In the genomic region with DNA sequence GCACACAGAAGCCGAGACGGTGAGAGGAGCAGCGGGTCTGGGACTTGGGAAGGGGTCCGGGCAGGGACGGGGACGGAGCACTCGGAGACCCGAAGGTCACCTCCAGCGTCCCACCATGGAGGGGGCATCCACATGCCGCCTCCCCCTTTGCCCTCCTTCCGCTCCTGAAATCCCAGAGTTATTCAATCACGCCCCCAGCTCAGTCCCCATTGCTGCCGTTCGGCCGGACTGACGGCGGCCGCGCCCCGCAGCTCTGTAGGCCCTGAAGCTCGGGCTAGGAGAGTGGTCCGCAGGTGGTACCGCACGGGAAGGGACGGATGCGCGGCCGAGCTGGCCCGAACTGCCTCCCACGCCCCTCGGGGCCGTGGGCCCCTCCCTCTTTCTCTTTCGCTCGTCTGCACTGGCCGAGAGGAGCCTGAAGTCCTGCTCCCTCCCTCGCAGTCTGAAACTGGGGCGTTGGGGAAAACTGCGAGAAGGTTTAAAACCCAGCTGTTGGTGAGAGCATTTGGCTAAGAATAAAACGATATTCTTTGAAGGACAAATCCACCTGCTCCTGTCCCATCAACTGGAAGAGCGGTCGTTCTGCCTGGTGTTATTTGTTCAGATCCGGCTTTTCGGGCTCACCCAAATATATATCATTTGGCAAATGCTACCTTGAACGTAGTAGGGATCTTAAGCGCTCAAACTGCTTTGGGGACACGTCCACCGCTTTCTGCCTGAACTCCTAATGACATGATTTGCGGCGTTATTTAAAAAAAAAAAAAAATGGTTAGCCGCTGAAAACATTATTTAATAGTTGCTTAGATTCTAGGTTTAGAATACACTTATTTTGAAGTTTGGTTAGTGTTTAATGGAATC, we compare ENCODE assay signal across 8 cellular contexts. TPM values are rescaled to one million over a fixed set of nuclear protein-coding genes. Genes with fewer than 3 reads are reported as not detected.
DNase-seq lines count a peak whose midpoint lies in the region; ATAC-seq and TF ChIP-seq lines count a peak whose summit lies in the region.

No MANE protein-coding gene starts in this region.

- H3K27me3 ChIP-seq in heart left ventricle (no peaks in the 10 kb centered on the region), trophoblast cell (ENCODE audit: insufficient read depth, low read length) (no peaks in the 10 kb centered on the region)

- no peak for TF ChIP-seq POLR2A in heart left ventricle (IDR thresholded peaks at IDR 0.05)

- peak; percentile 8 for DNase-seq in DMS 273 treated with DMSO at 0.1 percent for 48 hours (lab: John Stamatoyannopoulos, UW)
- DNase-seq in HUDEP-2 (lab: John Stamatoyannopoulos, UW; ENCODE audit: unreplicated experiment in 76 of 76): peak in 65 of 76 experiments; percentile 2 to 66 (median 41)
- peak; percentile 60 for DNase-seq in SK-MEL-5 (ENCODE audit: low read depth, low spot score)
- DNase-seq in activated naive CD8-positive, alpha-beta T cell treated with anti-CD3 and anti-CD28 coated beads, Interleukin-2, amount 50 U/mL, for 24 hours: peak; percentile 71
- DNase-seq in heart left ventricle: peak; percentile 76 to 85 (median 80)
- peak; percentile 68 to 80 for DNase-seq in trophoblast cell
- DNase-seq in type B pancreatic cell (ENCODE audit: extremely low spot score, unreplicated experiment): peak; percentile 81

- peaks cover 14% of the 10 kb centered on the region for H3K79me2 ChIP-seq in trophoblast cell (ENCODE audit: control insufficient read depth, insufficient read depth, low read length, poor library complexity)

- H3K4me1 Mint-ChIP-seq in activated naive CD8-positive, alpha-beta T cell treated with anti-CD3 and anti-CD28 coated beads, Interleukin-2, amount 50 U/mL, for 24 hours: peaks cover 68% of the 10 kb centered on the region
- H3K4me1 Mint-ChIP-seq in type B pancreatic cell (ENCODE audit: unreplicated experiment): peaks cover 39% of the 10 kb centered on the region

- H3K18ac ChIP-seq in trophoblast cell (ENCODE audit: low read length): peak overlapping the region; percentile 98

- peak overlapping the region; percentile 95 for H2AK5ac ChIP-seq in trophoblast cell (ENCODE audit: low read length)

- H3K36me3 ChIP-seq in heart left ventricle (no peaks in the 10 kb centered on the region), trophoblast cell (ENCODE audit: control insufficient read depth in 1 of 2, insufficient read depth in 2 of 2, low read length in 2 of 2) (peaks cover 0 to 5% of the 10 kb centered on the region in 2 experiments)

- H3K23ac ChIP-seq in trophoblast cell (ENCODE audit: low read length): no peak overlapping the region

- H3K79me1 ChIP-seq in trophoblast cell (ENCODE audit: low read length): peaks cover 10% of the 10 kb centered on the region

- H3K9me3 Mint-ChIP-seq in activated naive CD8-positive, alpha-beta T cell treated with anti-CD3 and anti-CD28 coated beads, Interleukin-2, amount 50 U/mL, for 24 hours: no peaks in the 10 kb centered on the region
- H3K9me3 Mint-ChIP-seq in type B pancreatic cell: no peaks in the 10 kb centered on the region

- ATAC-seq in GM21447 (IDR thresholded peaks at IDR 0.05; ENCODE audit: unreplicated experiment): peak; percentile 47
- peak; percentile 62 for ATAC-seq in activated naive CD8-positive, alpha-beta T cell treated with anti-CD3 and anti-CD28 coated beads, Interleukin-2, amount 50 U/mL, for 24 hours
- ATAC-seq in heart left ventricle: peak; percentile 53 to 78 (median 74)

- H3K4me2 ChIP-seq in trophoblast cell (ENCODE audit: low read length): peak overlapping the region; percentile 82

- H4K12ac ChIP-seq in trophoblast cell (ENCODE audit: low read depth, low read length): peak overlapping the region; percentile 97

- peak overlapping the region; percentile 94 for H3K9ac ChIP-seq in trophoblast cell (ENCODE audit: low read length)

- peak overlapping the region; percentile 92 to 99 (median 96) for H3K27ac ChIP-seq in heart left ventricle
- H3K27ac ChIP-seq in trophoblast cell (ENCODE audit: low read depth, low read length): peak overlapping the region; percentile 91

- peak overlapping the region; percentile 80 for H2AFZ ChIP-seq in trophoblast cell (ENCODE audit: insufficient read depth, low read length, poor library complexity)

- peak overlapping the region; percentile 90 for H3K4ac ChIP-seq in trophoblast cell (ENCODE audit: low read depth, low read length)

- H3K14ac ChIP-seq in trophoblast cell (ENCODE audit: low read length): peak overlapping the region; percentile 97

- H3K9me3 ChIP-seq in heart left ventricle: no peaks in the 10 kb centered on the region
- H3K9me3 ChIP-seq in trophoblast cell (ENCODE audit: insufficient read depth, low read depth, low read length): no peaks in the 10 kb centered on the region

- WGBS in heart left ventricle, 4 donors: 1% methylated on average over 25 to 50 of the region's 50 CpGs
- WGBS in trophoblast cell (ENCODE audit: extremely low coverage, insufficient coverage, insufficient read length): no CpG with 5 or more reads among the region's 50 CpGs

- H3K27ac Mint-ChIP-seq in activated naive CD8-positive, alpha-beta T cell treated with anti-CD3 and anti-CD28 coated beads, Interleukin-2, amount 50 U/mL, for 24 hours: peak overlapping the region; percentile 99
- H3K27ac Mint-ChIP-seq in type B pancreatic cell: peak overlapping the region; percentile 100

- peak overlapping the region; percentile 96 for H4K91ac ChIP-seq in trophoblast cell (ENCODE audit: low read depth, low read length)

- H3K4me3 Mint-ChIP-seq in activated naive CD8-positive, alpha-beta T cell treated with anti-CD3 and anti-CD28 coated beads, Interleukin-2, amount 50 U/mL, for 24 hours: peak overlapping the region; percentile 97
- H3K4me3 Mint-ChIP-seq in type B pancreatic cell: peak overlapping the region; percentile 100

- peaks cover 6% of the 10 kb centered on the region for H3K36me3 Mint-ChIP-seq in activated naive CD8-positive, alpha-beta T cell treated with anti-CD3 and anti-CD28 coated beads, Interleukin-2, amount 50 U/mL, for 24 hours (ENCODE audit: low read depth)
- peaks cover 4% of the 10 kb centered on the region for H3K36me3 Mint-ChIP-seq in type B pancreatic cell

- no peak overlapping the region for H2BK12ac ChIP-seq in trophoblast cell (ENCODE audit: low read length)

- peaks cover 3% of the 10 kb centered on the region for H3K27me3 Mint-ChIP-seq in activated naive CD8-positive, alpha-beta T cell treated with anti-CD3 and anti-CD28 coated beads, Interleukin-2, amount 50 U/mL, for 24 hours
- no peaks in the 10 kb centered on the region for H3K27me3 Mint-ChIP-seq in type B pancreatic cell

- H2BK5ac ChIP-seq in trophoblast cell (ENCODE audit: low read depth, low read length, poor library complexity): peak overlapping the region; percentile 89

- H2BK120ac ChIP-seq in trophoblast cell (ENCODE audit: insufficient read depth, low read length, poor library complexity): peak overlapping the region; percentile 90

- no peak for TF ChIP-seq CTCF in heart left ventricle (IDR thresholded peaks at IDR 0.05)
- TF ChIP-seq CTCF in type B pancreatic cell (conservative IDR thresholded peaks at IDR 0.05): no peak

- in situ Hi-C loops in SK-MEL-5 (cut with HindIII; ENCODE audit: low pct_unique_long_range_greater_than_20kb, low sequenced_read_pairs): no loop called here

- H3K4me3 ChIP-seq in heart left ventricle: peak overlapping the region; percentile 58 to 99 (median 94)
- H3K4me3 ChIP-seq in trophoblast cell (ENCODE audit: low read depth, low read length): peak overlapping the region; percentile 92

- intact Hi-C loops in heart left ventricle (cut with DNase I): loop anchor here in 9 of 10 donors (1.0 to 10.0 kb wide), 6 partner anchors 52 to 73 kb away; partner anchors contain the start of gene G3BP2 (in 9 of the 9)

- H4K8ac ChIP-seq in trophoblast cell (ENCODE audit: low read depth, low read length): peak overlapping the region; percentile 97

- peaks cover 0 to 67% (median 33%) of the 10 kb centered on the region in 12 donors for H3K4me1 ChIP-seq in heart left ventricle
- H3K4me1 ChIP-seq in trophoblast cell (ENCODE audit: control insufficient read depth in 1 of 2, insufficient read depth in 2 of 2, low read length in 2 of 2): peaks cover 0 to 9% of the 10 kb centered on the region in 2 experiments

RNA-seq across cellular contexts. Expression of gene USO1, which starts 0.7 kb away (rescaled TPM):
- 80.7 and 91.6 TPM in 2 replicates for total RNA-seq in SK-MEL-5 (2014; rRNA removed; shearing (Covaris generic))
- 38.7 and 57.5 TPM in 2 replicates for polyA plus RNA-seq in SK-MEL-5 (2015; cell fraction: cytosol; rRNA removed)
- 37.8 and 41.8 TPM in 2 replicates for polyA plus RNA-seq in SK-MEL-5 (2015; cell fraction: nucleus; rRNA removed)
- total RNA-seq in heart left ventricle (10 to 100 TPM; 71.8 to 87.1 (median 77.3) TPM), type B pancreatic cell (ENCODE audit: low replicate concordance) (55.4 and 63.7 TPM in 2 replicates)
- polyA plus RNA-seq in heart left ventricle: 10 to 100 TPM; 28.6 to 70.0 TPM
- polyA plus RNA-seq in trophoblast cell (2013): 66.2 and 67.9 TPM in 2 replicates

RNA-seq across cellular contexts. Expression of gene G3BP2, which starts 51.9 kb away (rescaled TPM):
- 355 and 386 TPM in 2 replicates for total RNA-seq in SK-MEL-5 (2014; rRNA removed; shearing (Covaris generic))
- 263 and 324 TPM in 2 replicates for polyA plus RNA-seq in SK-MEL-5 (2015; cell fraction: cytosol; rRNA removed)
- polyA plus RNA-seq in SK-MEL-5 (2015; cell fraction: nucleus; rRNA removed): 108 and 124 TPM in 2 replicates
- 100 to 1,000 TPM in 2 of 9 donors, 10 to 100 TPM in 7; 70.8 to 126 (median 87.6) TPM for total RNA-seq in heart left ventricle
- 10 to 100 TPM; 13.0 to 57.4 TPM for polyA plus RNA-seq in heart left ventricle
- polyA plus RNA-seq in trophoblast cell (2013): 96.0 and 96.1 TPM in 2 replicates
- 129 and 133 TPM in 2 replicates for total RNA-seq in type B pancreatic cell (ENCODE audit: low replicate concordance)

Comparison
In these comparisons a context has a peak if more than half of its experiments do, and no peak if none do; other contexts are left out.
1. Peak in every context shown above with its lines: DNase-seq, ATAC-seq, H3K4me3 ChIP-seq and H3K27ac ChIP-seq.
2. DNase-seq: peak in every context shown above with its lines; median percentile 81 in type B pancreatic cell; 80 in heart left ventricle; 74 in trophoblast cell; 71 in activated naive CD8-positive, alpha-beta T cell treated with anti-CD3 and anti-CD28 coated beads, Interleukin-2, amount 50 U/mL, for 24 hours; 60 in SK-MEL-5; 41 in HUDEP-2; 8 in DMS 273 treated with DMSO at 0.1 percent for 48 hours.